Comparison of ENCODE assay signal across 8 cellular contexts in the genomic region with DNA sequence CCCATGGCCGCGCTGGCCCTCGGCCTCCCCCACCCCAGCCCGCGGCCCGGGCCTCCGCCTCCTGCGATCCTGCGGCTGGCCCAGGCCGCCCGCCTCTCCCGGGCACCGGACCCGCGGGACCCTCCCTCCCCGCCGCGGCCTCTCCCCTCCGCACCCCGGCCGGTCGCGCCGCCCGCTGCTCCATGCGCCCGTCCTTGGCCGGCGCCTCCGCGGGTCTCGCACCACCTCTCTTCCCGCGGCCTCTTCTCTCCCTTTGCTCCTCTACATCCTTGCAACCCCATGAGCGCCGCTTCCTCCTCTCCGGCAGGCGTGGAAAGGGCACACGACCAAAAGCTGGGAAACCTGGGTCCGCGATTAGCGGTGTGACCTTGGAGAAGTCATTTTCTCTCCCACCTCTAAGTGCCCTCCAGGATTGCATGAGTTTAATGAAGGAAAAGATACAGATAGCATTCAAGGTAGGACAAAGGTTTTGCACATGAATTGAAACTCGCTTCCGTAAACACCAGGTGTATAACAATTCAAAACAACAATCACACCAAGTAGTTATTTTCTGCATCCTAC. TPM values are rescaled to one million over a fixed set of nuclear protein-coding genes. Genes with fewer than 3 reads are reported as not detected.
A peak's percentile ranks its signal among the peaks of the same experiment; 100 is the strongest.
DNase-seq lines count a peak whose midpoint lies in the region; ATAC-seq and TF ChIP-seq lines count a peak whose summit lies in the region.

No MANE protein-coding gene starts in this region.

- H3K9me3 ChIP-seq in MG63: no peaks in the 10 kb centered on the region
- no peaks in the 10 kb centered on the region for H3K9me3 ChIP-seq in left lung

- peak; percentile 65 for DNase-seq in ELR (ENCODE audit: low read depth)
- peak; percentile 60 for DNase-seq in H4 (ENCODE audit: low spot score)
- peak; percentile 52 for DNase-seq in MG63
- DNase-seq in SW480 (ENCODE audit: low spot score): peak; percentile 91
- peak; percentile 31 for DNase-seq in cerebellum (ENCODE audit: low spot score)
- peak; percentile 46 to 89 for DNase-seq in left lung
- peak in 2 of 3 donors; percentile 9 to 25 for DNase-seq in stimulated activated CD4-positive, alpha-beta T cell treated with anti-CD3 and anti-CD28 coated beads, TNF-alpha, amount 100 ng/mL, for 48 hours (ENCODE audit: low read depth in 3 of 3)
- DNase-seq in cortex of kidney (lab: John Stamatoyannopoulos, UW): no peak

- no peaks in the 10 kb centered on the region for H3K36me3 ChIP-seq in MG63
- H3K36me3 ChIP-seq in left lung: no peaks in the 10 kb centered on the region

- peak overlapping the region in 1 of 2 donors; percentile 50 for H3K27ac ChIP-seq in left lung

- H3K27me3 ChIP-seq in MG63 (no peaks in the 10 kb centered on the region), left lung (peaks cover 0 to 7% of the 10 kb centered on the region in 2 donors)

- peak; percentile 59 for ATAC-seq in left lung

- no peak for TF ChIP-seq CTCF in left lung (IDR thresholded peaks at IDR 0.05)

- H3K4me3 ChIP-seq in MG63: peak overlapping the region; percentile 31
- peak overlapping the region; percentile 81 to 85 for H3K4me3 ChIP-seq in left lung

- H3K4me1 ChIP-seq in left lung: peaks cover 0 to 16% of the 10 kb centered on the region in 2 donors

- intact Hi-C loops in left lung (cut with DNase I): no loop called here

RNA-seq across cellular contexts. Expression of gene SRPK2, which starts 0.4 kb away (rescaled TPM):
- total RNA-seq in H4 (2014; rRNA removed; shearing (Covaris generic)): 44.0 and 46.9 TPM in 2 replicates
- 40.5 and 56.9 TPM in 2 replicates for total RNA-seq in MG63 (2014; rRNA removed; shearing (Covaris generic); ENCODE audit: low replicate concordance)
- 185 TPM for total RNA-seq in cerebellum
- total RNA-seq in left lung: 10 to 100 TPM; 42.9 to 46.8 TPM
